8 cellular contexts compared by ENCODE assay signal in genomic region chr1:63674238-63674864, GRCh38.
DNase-seq lines count a peak whose midpoint lies in the region; ATAC-seq, FAIRE-seq and TF ChIP-seq lines count a peak whose summit lies in the region.

No MANE protein-coding gene starts in this region.

- no peak overlapping the region for H4K8ac ChIP-seq in neuronal stem cell (ENCODE audit: low read depth, low read length)

- H3K9me3 Mint-ChIP-seq in activated naive CD8-positive, alpha-beta T cell treated with anti-CD3 and anti-CD28 coated beads for 36 hours, result no peaks in the 10 kb centered on the region

- peak; percentile 55 for FAIRE-seq in HTR-8/SVneo (lab: Jason Lieb, UNC)

- no peak overlapping the region for H3K27ac Mint-ChIP-seq in activated naive CD8-positive, alpha-beta T cell treated with anti-CD3 and anti-CD28 coated beads for 36 hours

- TF ChIP-seq CTCF in BJ (IDR thresholded peaks at IDR 0.05; ENCODE audit: insufficient read depth, low read depth, low read length), result peak; percentile 87
- TF ChIP-seq CTCF in fibroblast of pulmonary artery (IDR thresholded peaks at IDR 0.05; ENCODE audit: low read length, missing control alignments), result peak; percentile 89

- H3K4ac ChIP-seq in neuronal stem cell (ENCODE audit: low read length), result no peak overlapping the region

- no peaks in the 10 kb centered on the region for H3K4me1 ChIP-seq in neuronal stem cell (ENCODE audit: control insufficient read depth in 2 of 2, insufficient read depth in 1 of 2, low read depth in 1 of 2, low read length in 2 of 2)

- no CpG with 5 or more reads among the region's 9 CpGs for WGBS in neuronal stem cell (ENCODE audit: extremely low coverage in 2 of 2, insufficient read length in 2 of 2, insufficient replicate concordance in 1 of 2), 2 donors

- no peak overlapping the region for H3K23ac ChIP-seq in neuronal stem cell (ENCODE audit: low read depth, low read length, poor library complexity)

- H3K36me3 ChIP-seq in BJ (ENCODE audit: control insufficient read depth, insufficient read depth, low read length) (no peaks in the 10 kb centered on the region), neuronal stem cell (replicated peaks in 1 of 2; ENCODE audit: control insufficient read depth in 2 of 2, insufficient read depth in 2 of 2, low read length in 2 of 2) (no peaks in the 10 kb centered on the region)

- H3K27ac ChIP-seq in neuronal stem cell (replicated peaks; ENCODE audit: low read length), result no peak overlapping the region

- H3K27me3 Mint-ChIP-seq in activated naive CD8-positive, alpha-beta T cell treated with anti-CD3 and anti-CD28 coated beads for 36 hours, result no peaks in the 10 kb centered on the region

- H3K18ac ChIP-seq in neuronal stem cell (ENCODE audit: low read length), result no peak overlapping the region

- no peak overlapping the region for H2AK5ac ChIP-seq in neuronal stem cell (ENCODE audit: low read depth, low read length)

- H3K4me3 ChIP-seq in BJ (ENCODE audit: low read depth, low read length) (no peak overlapping the region), fibroblast of pulmonary artery (replicated peaks; ENCODE audit: low read depth, low read length) (no peak overlapping the region), neuronal stem cell (ENCODE audit: low read length in 2 of 2) (no peak overlapping the region)

- H2BK120ac ChIP-seq in neuronal stem cell (ENCODE audit: low read depth, low read length), result no peak overlapping the region

- no peaks in the 10 kb centered on the region for H3K4me1 Mint-ChIP-seq in activated naive CD8-positive, alpha-beta T cell treated with anti-CD3 and anti-CD28 coated beads for 36 hours

- H3K27me3 ChIP-seq in BJ (ENCODE audit: control insufficient read depth, insufficient read depth, low read length) (no peaks in the 10 kb centered on the region), neuronal stem cell (ENCODE audit: control insufficient read depth in 3 of 3, insufficient read depth in 3 of 3, low read depth in 1 of 3, low read length in 3 of 3) (no peaks in the 10 kb centered on the region)

- peak overlapping the region; percentile 55 for H2AFZ ChIP-seq in neuronal stem cell (ENCODE audit: low read length)

- POLR2A ChIA-PET in BJ (lab: Charles Lee), result interaction anchor here (0.6 kb wide), 1 partner anchor 1525 kb away, joined by 5 read pairs; no protein-coding TSS in a partner anchor

- no peak overlapping the region for H3K4me3 Mint-ChIP-seq in activated naive CD8-positive, alpha-beta T cell treated with anti-CD3 and anti-CD28 coated beads for 36 hours

- no peak overlapping the region for H2BK15ac ChIP-seq in neuronal stem cell (ENCODE audit: low read length)

- H3K79me1 ChIP-seq in neuronal stem cell (ENCODE audit: low read depth, low read length), result no peaks in the 10 kb centered on the region

- peak; percentile 73 for ATAC-seq in GM18873 (IDR thresholded peaks at IDR 0.05; ENCODE audit: low FRiP score, unreplicated experiment)

- H3K14ac ChIP-seq in neuronal stem cell (ENCODE audit: low read length), result no peak overlapping the region

- H3K9me3 ChIP-seq in neuronal stem cell (replicated peaks in 1 of 2; ENCODE audit: control insufficient read depth in 2 of 2, insufficient read depth in 1 of 2, low read depth in 1 of 2, low read length in 2 of 2), result no peaks in the 10 kb centered on the region

- H2BK12ac ChIP-seq in neuronal stem cell (ENCODE audit: low read length), result no peak overlapping the region

- no peak overlapping the region for H2BK5ac ChIP-seq in neuronal stem cell (ENCODE audit: low read length)

- CTCF ChIA-PET in BJ (lab: Yijun Ruan, JAX), result interaction anchor here (0.6 to 4.4 kb wide), 38 partner anchors 8 to 573 kb away, joined by 3 to 37 read pairs (median 4); no protein-coding TSS in a partner anchor

- DNase-seq in BJ (ENCODE audit: low read depth) (no peak), HTR-8/SVneo (ENCODE audit: insufficient read length, low spot score) (peak; percentile 83), SK-N-DZ (ENCODE audit: low spot score) (peak; percentile 68), fibroblast of pulmonary artery (ENCODE audit: low read depth) (peak; percentile 91), neuronal stem cell (ENCODE audit: low spot score) (peak; percentile 51)
- DNase-seq in activated naive CD8-positive, alpha-beta T cell treated with anti-CD3 and anti-CD28 coated beads for 36 hours, result no peak
- no peak for DNase-seq in activated CD4-positive, alpha-beta T cell treated with anti-CD3 and anti-CD28 coated beads for 1 hour

- H3K9ac ChIP-seq in neuronal stem cell (ENCODE audit: low read depth, low read length, poor library complexity), result no peak overlapping the region

- no peaks in the 10 kb centered on the region for H3K36me3 Mint-ChIP-seq in activated naive CD8-positive, alpha-beta T cell treated with anti-CD3 and anti-CD28 coated beads for 36 hours

- H4K91ac ChIP-seq in neuronal stem cell (ENCODE audit: low read depth, low read length, poor library complexity), result no peak overlapping the region

- no peak overlapping the region for H3K4me2 ChIP-seq in neuronal stem cell (ENCODE audit: insufficient read depth, low read length, poor library complexity, severe bottlenecking)

Comparison
In these comparisons a context has a peak if more than half of its experiments do, and no peak if none do; other contexts are left out.
1. DNase-seq: peak in HTR-8/SVneo (single experiment), SK-N-DZ (single experiment), fibroblast of pulmonary artery (single experiment) and neuronal stem cell (single experiment); none in BJ (single experiment), activated naive CD8-positive, alpha-beta T cell treated with anti-CD3 and anti-CD28 coated beads for 36 hours (single experiment) and activated CD4-positive, alpha-beta T cell treated with anti-CD3 and anti-CD28 coated beads for 1 hour (single experiment).